ENCODE assay signal across 10 cellular contexts in genomic region chr2:160224507-160224906, GRCh38. TPM values are rescaled to one million over a fixed set of nuclear protein-coding genes. Genes with fewer than 3 reads are reported as not detected.
DNase-seq lines count a peak whose midpoint lies in the region; ATAC-seq and TF ChIP-seq lines count a peak whose summit lies in the region.
"Had no signal": no experiment of that assay in that cellular context is flagged by ENCODE, and none has a peak within 500 bp of the region (broad histone marks: within the 10 kb centered on the region; RNA-seq: fewer than 3 reads in every experiment).

No MANE protein-coding gene starts in this region.

- H3K9me3 ChIP-seq in SJSA1 (replicated peaks) (no peaks in the 10 kb centered on the region), parathyroid adenoma (ENCODE audit: control insufficient read depth, low read length) (no peaks in the 10 kb centered on the region)

- ATAC-seq in GM19324 (IDR thresholded peaks at IDR 0.05; ENCODE audit: low FRiP score, unreplicated experiment), result peak; percentile 27
- ATAC-seq in HG02884 (IDR thresholded peaks at IDR 0.05; ENCODE audit: unreplicated experiment), result peak; percentile 10
- no peak for ATAC-seq in stimulated activated naive B cell treated with anti-CD40 and anti-IgM and Interleukin-4, amounts not matched to agents 10 μg/mL and 1 μg/mL and 100 μg/mL, for 72 hours (replicated peaks)

- DNase-seq in SJSA1 (ENCODE audit: low read depth in 1 of 2, low spot score in 2 of 2) (no peak), head of caudate nucleus (no peak), SIG-M5 (lab: John Stamatoyannopoulos, UW) (no peak)
- DNase-seq in activated effector memory CD4-positive, alpha-beta T cell treated with anti-CD3 and anti-CD28 coated beads, Interleukin-2, amount 50 U/mL, for 16 hours, result no peak
- no peak for DNase-seq in stimulated activated naive B cell treated with anti-CD40 and anti-IgM and Interleukin-4, amounts not matched to agents 10 μg/mL and 1 μg/mL and 100 μg/mL, for 72 hours

- no peak overlapping the region for H3K9ac ChIP-seq in parathyroid adenoma

- H3K27ac ChIP-seq in SJSA1, result peak overlapping the region; percentile 69
- no peak overlapping the region for H3K27ac ChIP-seq in parathyroid adenoma

- intact Hi-C loops in head of caudate nucleus (cut with DNase I), result no loop called here

- H3K9me3 Mint-ChIP-seq in stimulated activated naive B cell treated with anti-CD40 and anti-IgM and Interleukin-4, amounts not matched to agents 10 μg/mL and 1 μg/mL and 100 μg/mL, for 72 hours, result no peaks in the 10 kb centered on the region

- H3K4me1 ChIP-seq in SJSA1 (replicated peaks) (peaks cover 84% of the 10 kb centered on the region), parathyroid adenoma (peaks cover 81% of the 10 kb centered on the region)

- H3K4me3 ChIP-seq in SJSA1, result no peak overlapping the region
- no peak overlapping the region for H3K4me3 ChIP-seq in parathyroid adenoma (ENCODE audit: low read depth, low read length)

- peaks cover 8 to 17% of the 10 kb centered on the region in 2 donors for H3K27me3 Mint-ChIP-seq in stimulated activated naive B cell treated with anti-CD40 and anti-IgM and Interleukin-4, amounts not matched to agents 10 μg/mL and 1 μg/mL and 100 μg/mL, for 72 hours

- peak overlapping the region; percentile 54 for H2AFZ ChIP-seq in parathyroid adenoma

- no peaks in the 10 kb centered on the region for H3K36me3 ChIP-seq in SJSA1
- no peaks in the 10 kb centered on the region for H3K36me3 ChIP-seq in parathyroid adenoma (ENCODE audit: control insufficient read depth, insufficient read depth, low read length)

- no peak for TF ChIP-seq CTCF in parathyroid adenoma (IDR thresholded peaks at IDR 0.05)

- H3K4me1 Mint-ChIP-seq in stimulated activated naive B cell treated with anti-CD40 and anti-IgM and Interleukin-4, amounts not matched to agents 10 μg/mL and 1 μg/mL and 100 μg/mL, for 72 hours, result peaks cover 0 to 13% of the 10 kb centered on the region in 2 donors

- H3K36me3 Mint-ChIP-seq in stimulated activated naive B cell treated with anti-CD40 and anti-IgM and Interleukin-4, amounts not matched to agents 10 μg/mL and 1 μg/mL and 100 μg/mL, for 72 hours, result no peaks in the 10 kb centered on the region
- H3K36me3 Mint-ChIP-seq: activated naive CD8-positive, alpha-beta T cell had no signal

- no peak overlapping the region for H3K27ac Mint-ChIP-seq in stimulated activated naive B cell treated with anti-CD40 and anti-IgM and Interleukin-4, amounts not matched to agents 10 μg/mL and 1 μg/mL and 100 μg/mL, for 72 hours

- H3K27me3 ChIP-seq in SJSA1 (replicated peaks) (no peaks in the 10 kb centered on the region), parathyroid adenoma (ENCODE audit: control insufficient read depth, insufficient read depth, low read length) (no peaks in the 10 kb centered on the region)

- H3K4me3 Mint-ChIP-seq in stimulated activated naive B cell treated with anti-CD40 and anti-IgM and Interleukin-4, amounts not matched to agents 10 μg/mL and 1 μg/mL and 100 μg/mL, for 72 hours, result no peak overlapping the region

- H3K4me2 ChIP-seq in parathyroid adenoma (ENCODE audit: low read length), result no peak overlapping the region

- H3K79me2 ChIP-seq in parathyroid adenoma, result no peaks in the 10 kb centered on the region

RNA-seq across cellular contexts. Expression of gene ITGB6, which starts 24.4 kb away (rescaled TPM):
- total RNA-seq in SJSA1 (2014; rRNA removed; shearing (Covaris generic)), result not detected in 2 replicates
- total RNA-seq: lung microvascular endothelial cell had no signal

Comparison
In these comparisons a context has a peak if more than half of its experiments do, and no peak if none do; other contexts are left out.
1. ATAC-seq: peak in GM19324 (single experiment) and HG02884 (single experiment); none in stimulated activated naive B cell treated with anti-CD40 and anti-IgM and Interleukin-4, amounts not matched to agents 10 μg/mL and 1 μg/mL and 100 μg/mL, for 72 hours (0 of 2).